Comparison of ENCODE assay signal across 22 cellular contexts in genomic region chr10:97028832-97029178, GRCh38.
"Had no signal": no experiment of that assay in that cellular context is flagged by ENCODE, and none has a peak within 500 bp of the region (broad histone marks: within the 10 kb centered on the region; RNA-seq: fewer than 3 reads in every experiment).

No MANE protein-coding gene starts in this region.

- H3K9me3 ChIP-seq: colonic mucosa, esophagus squamous epithelium, gastrocnemius medialis, heart right ventricle, left ventricle myocardium inferior, lower lobe of right lung, mucosa of descending colon had no signal

- H3K4me1 ChIP-seq: colonic mucosa, lower lobe of right lung had no signal

- H3K4me3 Mint-ChIP-seq: dendritic cell treated with granulocyte-macrophage colony-stimulating factor and Interleukin-4, amounts not matched to agents 40 ng/mL and 50 ng/mL, for 4 days; effector memory CD8-positive, alpha-beta T cell; endodermal cell; mesothelial cell of epicardium; naive B cell had no signal

- H3K27ac Mint-ChIP-seq: dendritic cell treated with granulocyte-macrophage colony-stimulating factor and Interleukin-4, amounts not matched to agents 40 ng/mL and 50 ng/mL, for 4 days; endodermal cell; mesothelial cell of epicardium had no signal

- ATAC-seq: effector memory CD8-positive, alpha-beta T cell; esophagus mucosa; gastrocnemius medialis; heart right ventricle; left colon; left lobe of liver; lower lobe of right lung; mucosa of descending colon had no signal

- H3K27me3 Mint-ChIP-seq: dendritic cell treated with granulocyte-macrophage colony-stimulating factor and Interleukin-4, amounts not matched to agents 40 ng/mL and 50 ng/mL, for 4 days had no signal

- H3K4me3 ChIP-seq: colonic mucosa, esophagus squamous epithelium, gastrocnemius medialis, heart right ventricle, left ventricle myocardium inferior, lower lobe of right lung, mucosa of descending colon had no signal

- H3K36me3 Mint-ChIP-seq: mesothelial cell of epicardium, naive B cell had no signal

- H3K27ac ChIP-seq: colonic mucosa, epithelial cell of prostate, esophagus squamous epithelium, gastrocnemius medialis, heart right ventricle, left ventricle myocardium inferior, lower lobe of right lung had no signal

- H3K27me3 ChIP-seq: colonic mucosa, gastrocnemius medialis, heart right ventricle had no signal

- DNase-seq: colonic mucosa; cortex of kidney; effector CD8-positive, alpha-beta T cell; effector memory CD8-positive, alpha-beta T cell; endodermal cell; erythroblast; esophagus squamous epithelium; foreskin melanocyte; gastrocnemius medialis; glutamatergic neuron; heart right ventricle; hippocampal formation; left colon; left ventricle myocardium inferior; lower lobe of right lung; mucosa of descending colon; naive B cell had no signal

- H3K9me3 Mint-ChIP-seq: dendritic cell treated with granulocyte-macrophage colony-stimulating factor and Interleukin-4, amounts not matched to agents 40 ng/mL and 50 ng/mL, for 4 days; effector memory CD8-positive, alpha-beta T cell; endodermal cell; mesothelial cell of epicardium; naive B cell had no signal

- H3K36me3 ChIP-seq: colonic mucosa, esophagus squamous epithelium, gastrocnemius medialis, heart right ventricle, left ventricle myocardium inferior, lower lobe of right lung had no signal
